8 cellular contexts compared by ENCODE assay signal in the genomic region with DNA sequence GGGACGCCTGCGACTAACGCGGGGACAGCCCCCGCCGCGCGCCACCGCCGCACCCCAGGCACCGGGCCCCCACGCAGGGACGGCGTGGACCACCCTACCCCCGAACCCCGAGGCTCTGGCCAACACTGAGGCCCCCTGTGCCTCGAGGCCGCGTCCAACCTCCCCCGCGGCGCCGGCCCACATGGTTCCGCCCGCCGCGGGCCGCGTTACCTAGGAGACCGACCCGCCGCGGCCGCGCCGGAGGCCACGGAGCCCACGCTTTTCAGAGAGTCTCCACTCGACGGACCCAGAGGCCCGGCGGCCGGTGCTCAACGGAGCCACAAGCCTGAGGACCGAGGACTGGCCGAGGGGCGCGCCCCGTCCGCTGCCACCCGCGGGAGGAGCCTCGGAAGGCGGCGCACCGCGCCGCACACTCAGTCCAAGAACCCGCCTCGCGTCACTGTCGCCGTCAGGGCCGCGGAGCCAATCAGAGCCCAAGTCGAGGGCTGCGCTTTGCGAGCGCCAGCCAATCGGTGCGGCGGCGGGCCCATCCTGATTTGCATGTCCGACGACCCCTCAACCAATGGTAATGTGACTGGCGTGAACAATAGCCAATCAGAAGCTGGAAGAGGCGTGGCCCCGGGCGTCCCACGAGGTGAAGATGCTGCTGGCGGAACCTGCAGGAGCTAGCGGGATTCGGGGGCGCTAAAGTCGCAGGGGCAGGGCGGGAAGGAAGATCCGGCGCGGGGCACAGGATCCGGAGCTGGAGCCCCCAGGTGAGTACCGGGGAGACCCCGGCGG. TPM values are rescaled to one million over a fixed set of nuclear protein-coding genes. Genes with fewer than 3 reads are reported as not detected.
DNase-seq lines count a peak whose midpoint lies in the region; TF ChIP-seq lines count a peak whose summit lies in the region.

A gene (minus strand): TSS at position 392 of the 780 bp plus-strand sequence. CDS start 6,136 bp downstream, outside the sequence.

- in situ Hi-C loops in G401 (cut with HindIII; ENCODE audit: low sequenced_read_pairs) (no loop called here), HAP-1 (cut with MboI; ENCODE audit: low sequenced_read_pairs) (no loop called here)

- H4K20me1 ChIP-seq in MM.1S (ENCODE audit: insufficient read depth, low read length), result peaks cover under 1% of the 10 kb centered on the region; the same call in 1 of the 2 replicates

- H3K4me3 ChIP-seq in HAP-1 (peak within 1 kb of the TSS; percentile 84), MM.1S (ENCODE audit: low read length) (peak within 1 kb of the TSS; percentile 99), SJCRH30 (peak within 1 kb of the TSS; percentile 96), foreskin fibroblast (ENCODE audit: low read depth in 1 of 2, low read length in 2 of 2) (peak within 1 kb of the TSS; percentile 70 to 73), stomach smooth muscle (ENCODE audit: low read length in 2 of 2) (peak within 1 kb of the TSS; percentile 64 to 82)

- TF ChIP-seq CTCF in MM.1S (IDR thresholded peaks at IDR 0.05; ENCODE audit: low read length) (no peak), foreskin fibroblast (IDR thresholded peaks at IDR 0.05; ENCODE audit: low read depth, low read length) (no peak), neural crest cell (conservative IDR thresholded peaks at IDR 0.05) (no peak)

- no peaks in the 10 kb centered on the region for H3K9me3 ChIP-seq in HAP-1
- H3K9me3 ChIP-seq in MM.1S (replicated peaks; ENCODE audit: insufficient read depth, low read length), result no peaks in the 10 kb centered on the region
- H3K9me3 ChIP-seq in SJCRH30 (replicated peaks), result no peaks in the 10 kb centered on the region
- H3K9me3 ChIP-seq in stomach smooth muscle (ENCODE audit: control insufficient read depth in 2 of 2, low read length in 2 of 2), result no peaks in the 10 kb centered on the region

- H3K27me3 ChIP-seq in HAP-1 (ENCODE audit: low read depth) (no peaks in the 10 kb centered on the region), MM.1S (replicated peaks; ENCODE audit: insufficient read depth, low read length) (no peaks in the 10 kb centered on the region), SJCRH30 (no peaks in the 10 kb centered on the region), stomach smooth muscle (ENCODE audit: control insufficient read depth in 1 of 2, insufficient read depth in 2 of 2, low read length in 2 of 2) (peaks cover 2 to 3% of the 10 kb centered on the region in 2 donors)

- peak within 1 kb of the TSS; percentile 99 for H3K4me2 ChIP-seq in MM.1S (ENCODE audit: low read depth, low read length)

- peak within 1 kb of the TSS; percentile 96 for H3K4me3 Mint-ChIP-seq in neural crest cell

- peaks cover 14% of the 10 kb centered on the region; the same call in 1 of the 2 replicates for H3F3A ChIP-seq in MM.1S (ENCODE audit: insufficient read depth, low read length)

- H3K36me3 Mint-ChIP-seq in neural crest cell (ENCODE audit: low read depth), result no peaks in the 10 kb centered on the region

- no peaks in the 10 kb centered on the region for H3K9me3 Mint-ChIP-seq in neural crest cell

- peak within 1 kb of the TSS; percentile 84 for H3K27ac ChIP-seq in MM.1S (ENCODE audit: low read length)
- H3K27ac ChIP-seq in SJCRH30, result peak within 1 kb of the TSS; percentile 71
- peak within 1 kb of the TSS; percentile 89 for H3K27ac ChIP-seq in stomach smooth muscle (ENCODE audit: low read length)

- H3K9ac ChIP-seq in MM.1S (ENCODE audit: low read length) (peak within 1 kb of the TSS; percentile 95), stomach smooth muscle (ENCODE audit: low read length in 2 of 2) (peak within 1 kb of the TSS; percentile 71)

- H2AFZ ChIP-seq in MM.1S (ENCODE audit: low read length), result peak within 1 kb of the TSS; percentile 91

- no peaks in the 10 kb centered on the region for H3K9me2 ChIP-seq in MM.1S (replicated peaks; ENCODE audit: insufficient read depth, low read length)

- H3K4me1 Mint-ChIP-seq in neural crest cell, result peaks cover 23% of the 10 kb centered on the region

- DNase-seq in G401 (ENCODE audit: low spot score), result peak; percentile 100
- DNase-seq in HAP-1 (ENCODE audit: low spot score in 2 of 2), result peak; percentile 96 to 100
- DNase-seq in MM.1S, result peak; percentile 100
- DNase-seq in SJCRH30, result peak; percentile 100
- peak; percentile 99 for DNase-seq in activated gamma-delta T cell treated with anti-CD3 and anti-CD28 coated beads, Interleukin-2, amount 50 U/mL, for 16 hours (ENCODE audit: low read depth)
- peak; percentile 100 for DNase-seq in foreskin fibroblast
- peak; percentile 99 for DNase-seq in neural crest cell (ENCODE audit: low read depth, low spot score)

- peaks cover 7% of the 10 kb centered on the region; the same call in 1 of the 2 replicates for H3K4me1 ChIP-seq in HAP-1
- H3K4me1 ChIP-seq in MM.1S (ENCODE audit: low read length), result peaks cover 21% of the 10 kb centered on the region; the same call in 1 of the 2 replicates
- peaks cover 8% of the 10 kb centered on the region for H3K4me1 ChIP-seq in SJCRH30
- peaks cover 16% of the 10 kb centered on the region for H3K4me1 ChIP-seq in stomach smooth muscle (ENCODE audit: control insufficient read depth, insufficient read depth, low read length)

- H3K79me2 ChIP-seq in MM.1S (ENCODE audit: low read length), result peaks cover 68% of the 10 kb centered on the region

- H3K27me3 Mint-ChIP-seq in neural crest cell (ENCODE audit: low read depth), result peaks cover 11% of the 10 kb centered on the region

- H3K36me3 ChIP-seq in HAP-1 (replicated peaks) (no peaks in the 10 kb centered on the region), MM.1S (replicated peaks; ENCODE audit: insufficient read depth, low read length) (no peaks in the 10 kb centered on the region), SJCRH30 (no peaks in the 10 kb centered on the region), stomach smooth muscle (ENCODE audit: control insufficient read depth in 2 of 2, insufficient read depth in 2 of 2, low read length in 2 of 2) (no peaks in the 10 kb centered on the region)

- peak within 1 kb of the TSS; percentile 76 for H3K27ac Mint-ChIP-seq in neural crest cell (ENCODE audit: unreplicated experiment)

RNA-seq across cellular contexts. Expression of the gene that starts here (rescaled TPM):
- 7.6 and 9.8 TPM in 2 replicates for total RNA-seq in G401 (2014; rRNA removed; shearing (Covaris generic))
- 6.4 and 7.3 TPM in 2 replicates for total RNA-seq in SJCRH30 (2014; rRNA removed; shearing (Covaris generic))
- 31.9 and 33.2 TPM in 2 replicates for total RNA-seq in neural crest cell

Comparison
In these comparisons a context has a peak if more than half of its experiments do, and no peak if none do; other contexts are left out.
1. Peak in every context shown above with its lines: DNase-seq, H3K4me3 ChIP-seq and H3K27ac ChIP-seq.